Comparison of ENCODE assay signal across 1 cellular context in genomic region chr2:241507430-241508239, GRCh38.
A peak's percentile ranks its signal among the peaks of the same experiment; 100 is the strongest.
TF ChIP-seq lines count a peak whose summit lies in the region.

No MANE protein-coding gene starts in this region.

TF ChIP-seq in GM12878, 131 proteins besides CTCF, POLR2A, EP300 and RAD21 (continued from another document and continues in another):
- TF ChIP-seq MLLT1 (IDR thresholded peaks at IDR 0.05) (no peak), SIN3A (IDR thresholded peaks at IDR 0.05; ENCODE audit: low read depth, low read length) (peak; percentile 25; the same call in 1 of the 2 replicates), NR2F1 (conservative IDR thresholded peaks at IDR 0.05) (no peak), RFX5 (IDR thresholded peaks at IDR 0.05; ENCODE audit: low read depth, low read length) (no peak), PML (IDR thresholded peaks at IDR 0.05; ENCODE audit: low read length) (no peak), MTA3 (IDR thresholded peaks at IDR 0.05; ENCODE audit: borderline replicate concordance, low read length) (no peak), PAX8 (IDR thresholded peaks at IDR 0.05) (no peak), RELB (IDR thresholded peaks at IDR 0.05; ENCODE audit: low read depth) (no peak), LARP7 (IDR thresholded peaks at IDR 0.05) (peak; percentile 76; the same call in 1 of the 2 replicates), CBX3 (IDR thresholded peaks at IDR 0.05; ENCODE audit: borderline replicate concordance, low read depth) (no peak), BRCA1 (IDR thresholded peaks at IDR 0.05; ENCODE audit: low read depth, low read length) (no peak), GABPA (IDR thresholded peaks at IDR 0.05; ENCODE audit: low read depth) (no peak), CUX1 (IDR thresholded peaks at IDR 0.05; ENCODE audit: insufficient replicate concordance, low read depth, low read length) (no peak), FOXK2 (IDR thresholded peaks at IDR 0.05) (no peak), ZBTB4 (CRISPR knock-in tag; IDR thresholded peaks at IDR 0.05) (no peak), KDM1A (IDR thresholded peaks at IDR 0.05; ENCODE audit: borderline replicate concordance) (no peak), SKIL (IDR thresholded peaks at IDR 0.05; ENCODE audit: low read depth, poor library complexity, severe bottlenecking) (no peak), TBL1XR1 (IDR thresholded peaks at IDR 0.05; ENCODE audit: low read depth, low read length) (no peak), BCL11A (IDR thresholded peaks at IDR 0.05; ENCODE audit: low read depth, low read length) (no peak), TARDBP (IDR thresholded peaks at IDR 0.05; ENCODE audit: borderline replicate concordance) (no peak), CEBPB (IDR thresholded peaks at IDR 0.05; ENCODE audit: borderline replicate concordance in 1 of 2, low read depth in 2 of 2, low read length in 2 of 2) (no peak), BHLHE40 (IDR thresholded peaks at IDR 0.05; ENCODE audit: borderline replicate concordance in 1 of 2, low read depth in 2 of 2, low read length in 1 of 2) (no peak), NKRF (conservative IDR thresholded peaks at IDR 0.05) (0 out of 2 replicates have a peak, but pooled peaks have one; percentile 56), MAX (IDR thresholded peaks at IDR 0.05; ENCODE audit: low read depth, low read length) (no peak), SIX5 (IDR thresholded peaks at IDR 0.05; ENCODE audit: low read depth, low read length, severe bottlenecking) (no peak), RELA (IDR thresholded peaks at IDR 0.05; ENCODE audit: borderline replicate concordance, partially characterized antibody) (no peak), EZH2 (IDR thresholded peaks at IDR 0.05; ENCODE audit: borderline replicate concordance, control insufficient read depth, low read depth, low read length) (no peak), ZNF24 (IDR thresholded peaks at IDR 0.05) (no peak), ETV6 (conservative IDR thresholded peaks at IDR 0.05 in 1 of 2, IDR thresholded peaks at IDR 0.05 in 1 of 2; ENCODE audit: borderline replicate concordance in 1 of 2, low read depth in 1 of 2) (no peak), ZNF687 (IDR thresholded peaks at IDR 0.05) (no peak), SRF (IDR thresholded peaks at IDR 0.05; ENCODE audit: low read depth in 2 of 2, low read length in 2 of 2) (no peak), SP1 (IDR thresholded peaks at IDR 0.05; ENCODE audit: low read depth, low read length) (no peak), IRF4 (IDR thresholded peaks at IDR 0.05; ENCODE audit: low read depth, low read length) (no peak), GATAD2B (conservative IDR thresholded peaks at IDR 0.05; ENCODE audit: low read depth) (peak; percentile 64; the same call in 1 of the 2 replicates), YY1 (IDR thresholded peaks at IDR 0.05; ENCODE audit: low read depth, low read length) (no peak; the same call in 1 of the 2 replicates), ZBTB33 (IDR thresholded peaks at IDR 0.05) (no peak), ZZZ3 (IDR thresholded peaks at IDR 0.05; ENCODE audit: control insufficient read depth, insufficient read length, low read depth) (no peak)
